Comparison of ENCODE assay signal across 23 cellular contexts in genomic region chr12:126856958-126857357, GRCh38.
DNase-seq lines count a peak whose midpoint lies in the region; ATAC-seq and TF ChIP-seq lines count a peak whose summit lies in the region.
"Had no signal": no experiment of that assay in that cellular context is flagged by ENCODE, and none has a peak within 500 bp of the region (broad histone marks: within the 10 kb centered on the region; RNA-seq: fewer than 3 reads in every experiment).

No MANE protein-coding gene starts in this region.

- H3K27ac ChIP-seq in GM23338 (ENCODE audit: low read depth) (no peak overlapping the region), HCT116 (ENCODE audit: low read depth, low read length) (no peak overlapping the region), endodermal cell (ENCODE audit: low read depth, low read length) (no peak overlapping the region)

- H3K9ac ChIP-seq in HCT116 (ENCODE audit: low read length) = no peak overlapping the region
- no peak overlapping the region for H3K9ac ChIP-seq in endodermal cell (ENCODE audit: extremely low read depth, low read length, poor library complexity, severe bottlenecking)

- H2AFZ ChIP-seq in GM23338 (no peak overlapping the region), HCT116 (ENCODE audit: low read depth, low read length, poor library complexity, severe bottlenecking) (no peak overlapping the region)

- H3K4me2 ChIP-seq in GM23338 (no peak overlapping the region), HCT116 (ENCODE audit: low read length) (no peak overlapping the region)

- H3K9me3 ChIP-seq in HCT116 (ENCODE audit: control insufficient read depth in 1 of 2, insufficient read depth in 1 of 2, low read depth in 1 of 2, low read length in 2 of 2) (no peaks in the 10 kb centered on the region), endodermal cell (ENCODE audit: control insufficient read depth, low read length) (peaks cover 12% of the 10 kb centered on the region)
- H3K9me3 ChIP-seq: Caco-2, HAP-1 had no signal

- H3K27me3 ChIP-seq in GM23338 (ENCODE audit: insufficient read depth) (no peaks in the 10 kb centered on the region), HCT116 (ENCODE audit: insufficient read depth, low read length) (peaks cover 11% of the 10 kb centered on the region; the same call in 1 of the 2 replicates), endodermal cell (ENCODE audit: control insufficient read depth, insufficient read depth, low read length, poor library complexity, severe bottlenecking) (no peaks in the 10 kb centered on the region)

- ATAC-seq in GM23338 = no peak
- peak; percentile 62 for ATAC-seq in HCT116
- ATAC-seq in HG02610 (IDR thresholded peaks at IDR 0.05; ENCODE audit: unreplicated experiment) = no peak
- ATAC-seq: CD8-positive, alpha-beta T cell had no signal

- CTCF ChIA-PET in HCT116 (lab: Charles Lee) = no interaction called here

- POLR2A ChIA-PET in HCT116 (lab: Charles Lee) = no interaction called here

- WGBS in endodermal cell (ENCODE audit: insufficient coverage in 1 of 2, insufficient read length in 1 of 2), 2 experiments = 100% methylated on average over 1 to 2 of the region's 2 CpGs

- H3K27me3 Mint-ChIP-seq in GM23338 (ENCODE audit: insufficient read depth, low read depth, poor library complexity) (peaks cover 2% of the 10 kb centered on the region), endodermal cell (ENCODE audit: insufficient read depth) (peaks cover 15% of the 10 kb centered on the region), mesothelial cell of epicardium (ENCODE audit: low read depth) (no peaks in the 10 kb centered on the region), nephron progenitor cell (ENCODE audit: low read depth, poor library complexity) (peaks cover 13% of the 10 kb centered on the region)

- H3K9me3 Mint-ChIP-seq in GM23338 (peaks cover 93% of the 10 kb centered on the region), endodermal cell (no peaks in the 10 kb centered on the region), mesothelial cell of epicardium (no peaks in the 10 kb centered on the region), nephron progenitor cell (peaks cover 3% of the 10 kb centered on the region)
- H3K9me3 Mint-ChIP-seq: CD8-positive, alpha-beta T cell had no signal

- peak; percentile 3 for DNase-seq in GM23338 (ENCODE audit: low spot score)
- no peak for DNase-seq in HCT116 (ENCODE audit: low read depth, low spot score)
- no peak for DNase-seq in endodermal cell
- no peak for DNase-seq in mesothelial cell of epicardium (ENCODE audit: low spot score in 2 of 2, unreplicated experiment in 2 of 2)
- no peak for DNase-seq in nephron progenitor cell
- no peak for DNase-seq in cortex of kidney (lab: John Stamatoyannopoulos, UW)
- no peak for DNase-seq in NCI-H1105 treated with DMSO at 0.1 percent for 48 hours (lab: John Stamatoyannopoulos, UW)
- DNase-seq: C1 segment of cervical spinal cord; Caco-2; CD8-positive, alpha-beta T cell; DMS79 treated with DMSO at 0.1 percent for 48 hours; GF-D8; Karpas-422; NCI-H1092; NCI-H1436 treated with DMSO at 0.1 percent for 48 hours; NCI-H187 treated with DMSO at 0.1 percent for 48 hours; NCI-H2107; NCI-H748 treated with DMSO at 0.1 percent for 48 hours; NK-92 treated with Interleukin-12 subunit alpha and Interleukin-12 subunit beta, amount 100 ng/mL, for 24 hours; Right ventricle myocardium superior; RPMI8226 had no signal

- no TSS peak for BruUV-seq in HCT116 (replicated peaks; lab: Mats Ljungman, UMichigan)

- RAD21 ChIA-PET in HCT116 (lab: Charles Lee; ENCODE audit: low non-redundant PET in 1 of 2, low total read pairs in 2 of 2, uncharacterized antibody in 2 of 2, unreplicated experiment in 2 of 2) = no interaction called here

- H3K4me3 Mint-ChIP-seq in GM23338 (no peak overlapping the region), endodermal cell (no peak overlapping the region), mesothelial cell of epicardium (no peak overlapping the region), nephron progenitor cell (no peak overlapping the region)
- H3K4me3 Mint-ChIP-seq: CD8-positive, alpha-beta T cell had no signal

- no peak overlapping the region for H3K27ac Mint-ChIP-seq in GM23338
- H3K27ac Mint-ChIP-seq in endodermal cell = no peak overlapping the region
- H3K27ac Mint-ChIP-seq in mesothelial cell of epicardium = no peak overlapping the region
- no peak overlapping the region for H3K27ac Mint-ChIP-seq in nephron progenitor cell
- H3K27ac Mint-ChIP-seq: CD8-positive, alpha-beta T cell had no signal

- no peaks in the 10 kb centered on the region for H3K79me2 ChIP-seq in GM23338 (replicated peaks; ENCODE audit: insufficient read depth)
- H3K79me2 ChIP-seq in HCT116 (ENCODE audit: insufficient read depth, low read length) = no peaks in the 10 kb centered on the region

- TF ChIP-seq POLR2A in HCT116 (IDR thresholded peaks at IDR 0.05; ENCODE audit: borderline replicate concordance, extremely low read depth, insufficient read depth, insufficient read length) = no peak

- H3F3A ChIP-seq in GM23338 (replicated peaks; ENCODE audit: low read depth) = no peaks in the 10 kb centered on the region

- H3K4me1 ChIP-seq in GM23338 (ENCODE audit: insufficient read depth) (no peaks in the 10 kb centered on the region), HCT116 (ENCODE audit: control insufficient read depth in 1 of 2, insufficient read depth in 2 of 2, low read length in 2 of 2) (no peaks in the 10 kb centered on the region), endodermal cell (ENCODE audit: control insufficient read depth, insufficient read depth, low read length) (no peaks in the 10 kb centered on the region)
- H3K4me1 ChIP-seq: Caco-2, HAP-1 had no signal

- H4K20me1 ChIP-seq in GM23338 (replicated peaks; ENCODE audit: insufficient read depth) (no peaks in the 10 kb centered on the region), HCT116 (ENCODE audit: insufficient read depth) (no peaks in the 10 kb centered on the region)

- H3K4me1 Mint-ChIP-seq in GM23338 (no peaks in the 10 kb centered on the region), endodermal cell (no peaks in the 10 kb centered on the region), mesothelial cell of epicardium (no peaks in the 10 kb centered on the region), nephron progenitor cell (no peaks in the 10 kb centered on the region)

- no peaks in the 10 kb centered on the region for H3K36me3 ChIP-seq in GM23338 (ENCODE audit: insufficient read depth)
- no peaks in the 10 kb centered on the region for H3K36me3 ChIP-seq in HCT116 (ENCODE audit: control insufficient read depth in 1 of 2, insufficient read depth in 2 of 2, low read length in 2 of 2)
- no peaks in the 10 kb centered on the region for H3K36me3 ChIP-seq in endodermal cell (ENCODE audit: control insufficient read depth, insufficient read depth, low read length)
- H3K36me3 ChIP-seq: HAP-1 had no signal

- TF ChIP-seq CTCF in GM23338 (conservative IDR thresholded peaks at IDR 0.05; ENCODE audit: low read depth in 2 of 2) (no peak; a peak in 1 of 4 replicates), HCT116 (IDR thresholded peaks at IDR 0.05 in 2 of 3, conservative IDR thresholded peaks at IDR 0.05 in 1 of 3; ENCODE audit: borderline replicate concordance in 1 of 3, insufficient read depth in 1 of 3, low read depth in 2 of 3, low read length in 2 of 3) (peak in 2 of 3 experiments; percentile 19; a peak in 2 of 6 replicates), endodermal cell (conservative IDR thresholded peaks at IDR 0.05) (peak; percentile 58), mesothelial cell of epicardium (IDR thresholded peaks at IDR 0.05; ENCODE audit: unreplicated experiment) (peak; percentile 13), nephron progenitor cell (IDR thresholded peaks at IDR 0.05) (no peak)

- no peak for TF ChIP-seq RAD21 in HCT116 (IDR thresholded peaks at IDR 0.05; ENCODE audit: low read depth)

- intact Hi-C loops in HCT116 (cut with micrococcal nuclease) = no loop called here

- H3K4me3 ChIP-seq in GM23338 (no peak overlapping the region), HCT116 (replicated peaks in 1 of 2; ENCODE audit: low read depth in 1 of 2, low read length in 2 of 2) (no peak overlapping the region), endodermal cell (ENCODE audit: low read length) (no peak overlapping the region)
- H3K4me3 ChIP-seq: HAP-1 had no signal

- H3K36me3 Mint-ChIP-seq in GM23338 (ENCODE audit: low read depth) = peaks cover 26% of the 10 kb centered on the region
- no peaks in the 10 kb centered on the region for H3K36me3 Mint-ChIP-seq in endodermal cell (ENCODE audit: low read depth)
- no peaks in the 10 kb centered on the region for H3K36me3 Mint-ChIP-seq in mesothelial cell of epicardium
- H3K36me3 Mint-ChIP-seq in nephron progenitor cell (ENCODE audit: low read depth) = no peaks in the 10 kb centered on the region
- H3K36me3 Mint-ChIP-seq: CD8-positive, alpha-beta T cell had no signal

- no peaks in the 10 kb centered on the region for H3K9me2 ChIP-seq in GM23338 (ENCODE audit: insufficient read depth)
- no peaks in the 10 kb centered on the region for H3K9me2 ChIP-seq in HCT116 (ENCODE audit: insufficient read depth)

TF ChIP-seq in HCT116, 20 proteins besides CTCF, POLR2A, EP300 and RAD21 (continues in another document):
- TF ChIP-seq ZFX (IDR thresholded peaks at IDR 0.05) (no peak), ZNF274 (IDR thresholded peaks at IDR 0.05; ENCODE audit: low read depth, low read length) (no peak), JUND (IDR thresholded peaks at IDR 0.05) (no peak), EGR1 (IDR thresholded peaks at IDR 0.05; ENCODE audit: low read depth) (no peak), YY1 (IDR thresholded peaks at IDR 0.05; ENCODE audit: extremely low read depth, insufficient replicate concordance, low read depth, low read length) (no peak), EZH2phosphoT487 (IDR thresholded peaks at IDR 0.05; ENCODE audit: borderline replicate concordance) (no peak)
- TF ChIP-seq, protein P1, sequence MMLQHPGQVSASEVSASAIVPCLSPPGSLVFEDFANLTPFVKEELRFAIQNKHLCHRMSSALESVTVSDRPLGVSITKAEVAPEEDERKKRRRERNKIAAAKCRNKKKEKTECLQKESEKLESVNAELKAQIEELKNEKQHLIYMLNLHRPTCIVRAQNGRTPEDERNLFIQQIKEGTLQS (IDR thresholded peaks at IDR 0.05) = no peak
- TF ChIP-seq, protein P2, sequence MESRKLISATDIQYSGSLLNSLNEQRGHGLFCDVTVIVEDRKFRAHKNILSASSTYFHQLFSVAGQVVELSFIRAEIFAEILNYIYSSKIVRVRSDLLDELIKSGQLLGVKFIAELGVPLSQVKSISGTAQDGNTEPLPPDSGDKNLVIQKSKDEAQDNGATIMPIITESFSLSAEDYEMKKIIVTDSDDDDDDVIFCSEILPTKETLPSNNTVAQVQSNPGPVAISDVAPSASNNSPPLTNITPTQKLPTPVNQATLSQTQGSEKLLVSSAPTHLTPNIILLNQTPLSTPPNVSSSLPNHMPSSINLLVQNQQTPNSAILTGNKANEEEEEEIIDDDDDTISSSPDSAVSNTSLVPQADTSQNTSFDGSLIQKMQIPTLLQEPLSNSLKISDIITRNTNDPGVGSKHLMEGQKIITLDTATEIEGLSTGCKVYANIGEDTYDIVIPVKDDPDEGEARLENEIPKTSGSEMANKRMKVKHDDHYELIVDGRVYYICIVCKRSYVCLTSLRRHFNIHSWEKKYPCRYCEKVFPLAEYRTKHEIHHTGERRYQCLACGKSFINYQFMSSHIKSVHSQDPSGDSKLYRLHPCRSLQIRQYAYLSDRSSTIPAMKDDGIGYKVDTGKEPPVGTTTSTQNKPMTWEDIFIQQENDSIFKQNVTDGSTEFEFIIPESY (IDR thresholded peaks at IDR 0.05; ENCODE audit: extremely low read depth, insufficient replicate concordance, low read length) = no peak

Comparison
In these comparisons a context has a peak if more than half of its experiments do, and no peak if none do; other contexts are left out.
1. CTCF ChIP-seq: peak in HCT116 (2 of 3), endodermal cell (single experiment) and mesothelial cell of epicardium (single experiment); none in GM23338 (0 of 2) and nephron progenitor cell (single experiment).